20 cellular contexts compared by ENCODE assay signal in genomic region chr13:34561033-34561432, GRCh38.
A peak's percentile ranks its signal among the peaks of the same experiment; 100 is the strongest.
DNase-seq lines count a peak whose midpoint lies in the region; ATAC-seq and TF ChIP-seq lines count a peak whose summit lies in the region.
"Had no signal": no experiment of that assay in that cellular context is flagged by ENCODE, and none has a peak within 500 bp of the region (broad histone marks: within the 10 kb centered on the region; RNA-seq: fewer than 3 reads in every experiment).

No MANE protein-coding gene starts in this region.

- H2AFZ ChIP-seq in neural progenitor cell (replicated peaks): peak overlapping the region; percentile 39
- H2AFZ ChIP-seq: GM23338 had no signal

- no peaks in the 10 kb centered on the region for H3K27me3 ChIP-seq in neural progenitor cell

- no peak overlapping the region for H3K27ac Mint-ChIP-seq in neural progenitor cell
- H3K27ac Mint-ChIP-seq: CD4-positive, alpha-beta memory T cell; GM23338; H9 had no signal

- H3K4me1 ChIP-seq in neural progenitor cell: peaks cover 5% of the 10 kb centered on the region
- H3K4me1 ChIP-seq: A549 had no signal

- H3F3A ChIP-seq in neural progenitor cell (ENCODE audit: low read depth): no peaks in the 10 kb centered on the region

- no peak overlapping the region for H3K4me3 Mint-ChIP-seq in neural progenitor cell
- H3K4me3 Mint-ChIP-seq: CD4-positive, alpha-beta memory T cell; GM23338; H9 had no signal

- peak overlapping the region; percentile 75 for H3K27ac ChIP-seq in angular gyrus (ENCODE audit: low read depth, low read length)
- no peak overlapping the region for H3K27ac ChIP-seq in neural progenitor cell
- H3K27ac ChIP-seq in temporal lobe (ENCODE audit: low read depth, low read length): peak overlapping the region; percentile 61
- H3K27ac ChIP-seq: A549 had no signal

- H3K9ac ChIP-seq in neural progenitor cell: no peak overlapping the region

- no peaks in the 10 kb centered on the region for H3K36me3 ChIP-seq in neural progenitor cell

- ATAC-seq in GM18870 (IDR thresholded peaks at IDR 0.05; ENCODE audit: unreplicated experiment) (no peak), HG03108 (IDR thresholded peaks at IDR 0.05; ENCODE audit: unreplicated experiment) (no peak)
- ATAC-seq: A549, GM23338, HCT116 had no signal

- no peaks in the 10 kb centered on the region for H3K36me3 Mint-ChIP-seq in neural progenitor cell
- H3K36me3 Mint-ChIP-seq: CD4-positive, alpha-beta memory T cell had no signal

- no peak for TF ChIP-seq CTCF in neural progenitor cell (IDR thresholded peaks at IDR 0.05)

- no peak overlapping the region for H3K4me2 ChIP-seq in neural progenitor cell
- H3K4me2 ChIP-seq: A549, GM23338 had no signal

- no peaks in the 10 kb centered on the region for H3K9me3 ChIP-seq in neural progenitor cell (ENCODE audit: low read depth)
- H3K9me3 ChIP-seq: A549 had no signal

- peaks cover 3% of the 10 kb centered on the region for H3K4me1 Mint-ChIP-seq in neural progenitor cell
- H3K4me1 Mint-ChIP-seq: CD4-positive, alpha-beta memory T cell; GM23338; H9 had no signal

- DNase-seq in inferior parietal cortex (ENCODE audit: extremely low spot score): peak; percentile 53
- no peak for DNase-seq in neural progenitor cell (ENCODE audit: low spot score)
- no peak for DNase-seq in epidermal melanocyte (ENCODE audit: insufficient read length, low spot score)
- DNase-seq: 8988T; ACHN; AML-193; C1 segment of cervical spinal cord; Calu3; CD4-positive, alpha-beta memory T cell; COR-L47; DMS53; DMS79 treated with DMSO at 0.1 percent for 48 hours; H9 had no signal

- H3K27me3 Mint-ChIP-seq in neural progenitor cell (ENCODE audit: insufficient read depth, low read depth): no peaks in the 10 kb centered on the region
- H3K27me3 Mint-ChIP-seq: CD4-positive, alpha-beta memory T cell had no signal

- H3K79me2 ChIP-seq in neural progenitor cell (ENCODE audit: low read depth): no peaks in the 10 kb centered on the region

- H3K4me3 ChIP-seq in neural progenitor cell: no peak overlapping the region
- H3K4me3 ChIP-seq: A549, GM23338 had no signal

- H3K9me3 Mint-ChIP-seq in neural progenitor cell: no peaks in the 10 kb centered on the region
- H3K9me3 Mint-ChIP-seq: GM23338, H9 had no signal

- no peaks in the 10 kb centered on the region for H4K20me1 ChIP-seq in neural progenitor cell (ENCODE audit: low read depth)
